ENCODE assay signal across 2 cellular contexts in the genomic region with DNA sequence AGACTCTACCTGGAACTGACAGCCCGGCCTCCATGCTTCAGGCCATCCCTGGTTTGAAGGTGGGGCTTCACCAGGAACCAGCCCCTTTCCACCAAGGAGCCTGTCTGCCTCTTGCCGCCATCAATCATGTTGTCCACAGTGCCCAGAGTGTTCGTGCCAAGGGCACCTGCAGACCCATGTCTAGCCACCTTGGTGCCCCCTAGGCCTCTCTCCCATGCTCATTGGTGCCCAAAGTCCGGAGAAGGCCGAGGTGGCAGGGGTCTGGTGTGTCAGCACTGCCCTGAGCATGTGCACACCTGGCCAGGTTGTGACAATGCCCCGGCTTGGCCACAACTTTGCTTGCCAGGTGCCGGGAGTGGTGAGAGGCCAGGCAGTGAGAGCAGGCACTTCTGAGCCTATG.
TF ChIP-seq lines count a peak whose summit lies in the region.

No MANE protein-coding gene starts in this region.

TF ChIP-seq in GM23338, 12 proteins besides CTCF, POLR2A, EP300 and RAD21:
- TF ChIP-seq POLR2AphosphoS5 (IDR thresholded peaks at IDR 0.05; ENCODE audit: low read depth) (no peak), EZH2 (IDR thresholded peaks at IDR 0.05; ENCODE audit: low read depth, unreplicated experiment) (no peak), ZNF331 (CRISPR knock-in tag; IDR thresholded peaks at IDR 0.05; ENCODE audit: low read depth) (no peak), REST (IDR thresholded peaks at IDR 0.05; ENCODE audit: unreplicated experiment) (no peak), EZH2phosphoT487 (IDR thresholded peaks at IDR 0.05; ENCODE audit: unreplicated experiment) (no peak), CREB1 (CRISPR knock-in tag; IDR thresholded peaks at IDR 0.05; ENCODE audit: low read depth) (no peak), ZNF114 (CRISPR knock-in tag; IDR thresholded peaks at IDR 0.05) (no peak), STAT1 (IDR thresholded peaks at IDR 0.05; ENCODE audit: unreplicated experiment) (no peak), JUNB (IDR thresholded peaks at IDR 0.05; ENCODE audit: unreplicated experiment) (no peak)

TF ChIP-seq in IMR-90, 13 proteins besides CTCF, POLR2A, EP300 and RAD21:
- TF ChIP-seq CEBPB (IDR thresholded peaks at IDR 0.05; ENCODE audit: low read depth, low read length) = no peak
- TF ChIP-seq SMC3 (IDR thresholded peaks at IDR 0.05; ENCODE audit: low read depth, low read length) = no peak
- no peak for TF ChIP-seq BHLHE40 (IDR thresholded peaks at IDR 0.05; ENCODE audit: low read depth, low read length)
- TF ChIP-seq, protein P1, sequence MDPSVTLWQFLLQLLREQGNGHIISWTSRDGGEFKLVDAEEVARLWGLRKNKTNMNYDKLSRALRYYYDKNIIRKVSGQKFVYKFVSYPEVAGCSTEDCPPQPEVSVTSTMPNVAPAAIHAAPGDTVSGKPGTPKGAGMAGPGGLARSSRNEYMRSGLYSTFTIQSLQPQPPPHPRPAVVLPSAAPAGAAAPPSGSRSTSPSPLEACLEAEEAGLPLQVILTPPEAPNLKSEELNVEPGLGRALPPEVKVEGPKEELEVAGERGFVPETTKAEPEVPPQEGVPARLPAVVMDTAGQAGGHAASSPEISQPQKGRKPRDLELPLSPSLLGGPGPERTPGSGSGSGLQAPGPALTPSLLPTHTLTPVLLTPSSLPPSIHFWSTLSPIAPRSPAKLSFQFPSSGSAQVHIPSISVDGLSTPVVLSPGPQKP (IDR thresholded peaks at IDR 0.05; ENCODE audit: borderline replicate concordance, low read depth, low read length) = no peak
- TF ChIP-seq RCOR1 (IDR thresholded peaks at IDR 0.05; ENCODE audit: insufficient replicate concordance, low read length) = no peak
- TF ChIP-seq RFX5 (IDR thresholded peaks at IDR 0.05; ENCODE audit: low read depth, low read length) = no peak
- TF ChIP-seq MAFK (IDR thresholded peaks at IDR 0.05; ENCODE audit: low read depth, low read length) = no peak
- TF ChIP-seq CHD1 (IDR thresholded peaks at IDR 0.05; ENCODE audit: low read depth, low read length) = no peak
- TF ChIP-seq NFE2L2 (IDR thresholded peaks at IDR 0.05; ENCODE audit: low read depth, low read length) = no peak
- no peak for TF ChIP-seq USF2 (IDR thresholded peaks at IDR 0.05; ENCODE audit: low read depth, low read length)
- no peak for TF ChIP-seq MXI1 (IDR thresholded peaks at IDR 0.05; ENCODE audit: borderline replicate concordance, low read depth, low read length)
- no peak for TF ChIP-seq FOS (IDR thresholded peaks at IDR 0.05; ENCODE audit: low read depth, low read length)
- no peak for TF ChIP-seq MAZ (IDR thresholded peaks at IDR 0.05; ENCODE audit: borderline replicate concordance, low read depth, low read length)
